ENCODE assay signal across 1 cellular context in genomic region chr21:21203822-21204339, GRCh38.
TF ChIP-seq lines count a peak whose summit lies in the region.

No MANE protein-coding gene starts in this region.

TF ChIP-seq in K562, 482 proteins besides CTCF, POLR2A, EP300 and RAD21 (continued from another document and continues in another):
- TF ChIP-seq HMGXB4 (CRISPR knock-in tag; IDR thresholded peaks at IDR 0.05) (no peak), POLR2AphosphoS5 (IDR thresholded peaks at IDR 0.05; ENCODE audit: control insufficient read depth, insufficient read depth, low read depth, low read length) (no peak), HDAC2 (IDR thresholded peaks at IDR 0.05) (no peak), THRA (IDR thresholded peaks at IDR 0.05) (no peak), TCF7L2 (IDR thresholded peaks at IDR 0.05; ENCODE audit: low read depth, low read length) (no peak), FOXA3 (CRISPR knock-in tag; conservative IDR thresholded peaks at IDR 0.05 in 1 of 2, IDR thresholded peaks at IDR 0.05 in 1 of 2) (no peak), PTTG1 (tag; IDR thresholded peaks at IDR 0.05; ENCODE audit: low read depth) (no peak), RBM25 (IDR thresholded peaks at IDR 0.05; ENCODE audit: low read depth, low read length, severe bottlenecking) (no peak), XRCC3 (IDR thresholded peaks at IDR 0.05) (0 out of 2 replicates have a peak, but pooled peaks have one; percentile 47), NELFE (IDR thresholded peaks at IDR 0.05; ENCODE audit: insufficient read depth, insufficient read length) (no peak), ZNF277 (CRISPR knock-in tag; IDR thresholded peaks at IDR 0.05; ENCODE audit: borderline replicate concordance) (no peak), ZNF121 (CRISPR knock-in tag; conservative IDR thresholded peaks at IDR 0.05) (no peak), YBX1 (IDR thresholded peaks at IDR 0.05) (no peak), TRIM28 (IDR thresholded peaks at IDR 0.05) (0 out of 2 replicates have a peak, but pooled peaks have one; percentile 43), KDM4B (IDR thresholded peaks at IDR 0.05; ENCODE audit: borderline replicate concordance in 2 of 2, low read depth in 1 of 2) (no peak), NBN (IDR thresholded peaks at IDR 0.05; ENCODE audit: low read depth) (no peak), SMAD1 (IDR thresholded peaks at IDR 0.05; ENCODE audit: low read depth, low read length, partially characterized antibody) (no peak), SPI1 (IDR thresholded peaks at IDR 0.05; ENCODE audit: borderline replicate concordance, low read depth, low read length) (no peak), TOE1 (IDR thresholded peaks at IDR 0.05; ENCODE audit: borderline replicate concordance) (no peak), TOE1 (CRISPR knock-in tag; IDR thresholded peaks at IDR 0.05; ENCODE audit: borderline replicate concordance, low read depth) (no peak), TRIM24 (IDR thresholded peaks at IDR 0.05) (peak in 1 of 2 experiments; percentile 30; a peak in 3 of 4 replicates), ATF2 (CRISPR knock-in tag; IDR thresholded peaks at IDR 0.05) (no peak), SIN3B (IDR thresholded peaks at IDR 0.05; ENCODE audit: low read depth) (no peak), SMARCA4 (IDR thresholded peaks at IDR 0.05) (no peak), ZKSCAN8 (CRISPR knock-in tag; IDR thresholded peaks at IDR 0.05) (no peak), CBX5 (IDR thresholded peaks at IDR 0.05; ENCODE audit: borderline replicate concordance, low read depth) (no peak), MAFK (IDR thresholded peaks at IDR 0.05; ENCODE audit: low read length) (0 out of 2 replicates have a peak, but pooled peaks have one; percentile 8), ARHGAP35 (IDR thresholded peaks at IDR 0.05; ENCODE audit: partially characterized antibody) (no peak), ETV1 (tag; conservative IDR thresholded peaks at IDR 0.05; ENCODE audit: low read depth) (no peak), IFI16 (CRISPR knock-in tag; IDR thresholded peaks at IDR 0.05) (no peak), TAF1 (IDR thresholded peaks at IDR 0.05; ENCODE audit: control insufficient read depth, extremely low read depth, insufficient read depth, low read length, severe bottlenecking) (no peak), BHLHE40 (IDR thresholded peaks at IDR 0.05; ENCODE audit: low read length) (no peak), SMARCE1 (IDR thresholded peaks at IDR 0.05) (no peak), XRCC5 (IDR thresholded peaks at IDR 0.05; ENCODE audit: low read depth, low read length) (no peak), ZNF639 (CRISPR knock-in tag; conservative IDR thresholded peaks at IDR 0.05 in 1 of 2, IDR thresholded peaks at IDR 0.05 in 1 of 2) (no peak), UBTF (IDR thresholded peaks at IDR 0.05; ENCODE audit: borderline replicate concordance in 1 of 2, low read depth in 2 of 2, low read length in 2 of 2) (no peak), NR0B1 (IDR thresholded peaks at IDR 0.05; ENCODE audit: partially characterized antibody) (no peak), FOXO4 (CRISPR knock-in tag; IDR thresholded peaks at IDR 0.05) (no peak), NUFIP1 (IDR thresholded peaks at IDR 0.05; ENCODE audit: partially characterized antibody) (no peak)
- TF ChIP-seq, protein P1, sequence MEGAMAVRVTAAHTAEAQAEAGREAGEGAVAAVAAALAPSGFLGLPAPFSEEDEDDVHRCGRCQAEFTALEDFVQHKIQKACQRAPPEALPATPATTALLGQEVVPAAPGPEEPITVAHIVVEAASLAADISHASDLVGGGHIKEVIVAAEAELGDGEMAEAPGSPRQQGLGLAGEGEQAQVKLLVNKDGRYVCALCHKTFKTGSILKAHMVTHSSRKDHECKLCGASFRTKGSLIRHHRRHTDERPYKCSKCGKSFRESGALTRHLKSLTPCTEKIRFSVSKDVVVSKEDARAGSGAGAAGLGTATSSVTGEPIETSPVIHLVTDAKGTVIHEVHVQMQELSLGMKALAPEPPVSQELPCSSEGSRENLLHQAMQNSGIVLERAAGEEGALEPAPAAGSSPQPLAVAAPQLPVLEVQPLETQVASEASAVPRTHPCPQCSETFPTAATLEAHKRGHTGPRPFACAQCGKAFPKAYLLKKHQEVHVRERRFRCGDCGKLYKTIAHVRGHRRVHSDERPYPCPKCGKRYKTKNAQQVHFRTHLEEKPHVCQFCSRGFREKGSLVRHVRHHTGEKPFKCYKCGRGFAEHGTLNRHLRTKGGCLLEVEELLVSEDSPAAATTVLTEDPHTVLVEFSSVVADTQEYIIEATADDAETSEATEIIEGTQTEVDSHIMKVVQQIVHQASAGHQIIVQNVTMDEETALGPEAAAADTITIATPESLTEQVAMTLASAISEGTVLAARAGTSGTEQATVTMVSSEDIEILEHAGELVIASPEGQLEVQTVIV (CRISPR knock-in tag; IDR thresholded peaks at IDR 0.05; ENCODE audit: borderline replicate concordance) = no peak
- TF ChIP-seq, protein P2, sequence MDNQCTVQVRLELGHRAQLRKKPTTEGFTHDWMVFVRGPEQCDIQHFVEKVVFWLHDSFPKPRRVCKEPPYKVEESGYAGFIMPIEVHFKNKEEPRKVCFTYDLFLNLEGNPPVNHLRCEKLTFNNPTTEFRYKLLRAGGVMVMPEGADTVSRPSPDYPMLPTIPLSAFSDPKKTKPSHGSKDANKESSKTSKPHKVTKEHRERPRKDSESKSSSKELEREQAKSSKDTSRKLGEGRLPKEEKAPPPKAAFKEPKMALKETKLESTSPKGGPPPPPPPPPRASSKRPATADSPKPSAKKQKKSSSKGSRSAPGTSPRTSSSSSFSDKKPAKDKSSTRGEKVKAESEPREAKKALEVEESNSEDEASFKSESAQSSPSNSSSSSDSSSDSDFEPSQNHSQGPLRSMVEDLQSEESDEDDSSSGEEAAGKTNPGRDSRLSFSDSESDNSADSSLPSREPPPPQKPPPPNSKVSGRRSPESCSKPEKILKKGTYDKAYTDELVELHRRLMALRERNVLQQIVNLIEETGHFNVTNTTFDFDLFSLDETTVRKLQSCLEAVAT (IDR thresholded peaks at IDR 0.05) = no peak
- TF ChIP-seq, protein P3, sequence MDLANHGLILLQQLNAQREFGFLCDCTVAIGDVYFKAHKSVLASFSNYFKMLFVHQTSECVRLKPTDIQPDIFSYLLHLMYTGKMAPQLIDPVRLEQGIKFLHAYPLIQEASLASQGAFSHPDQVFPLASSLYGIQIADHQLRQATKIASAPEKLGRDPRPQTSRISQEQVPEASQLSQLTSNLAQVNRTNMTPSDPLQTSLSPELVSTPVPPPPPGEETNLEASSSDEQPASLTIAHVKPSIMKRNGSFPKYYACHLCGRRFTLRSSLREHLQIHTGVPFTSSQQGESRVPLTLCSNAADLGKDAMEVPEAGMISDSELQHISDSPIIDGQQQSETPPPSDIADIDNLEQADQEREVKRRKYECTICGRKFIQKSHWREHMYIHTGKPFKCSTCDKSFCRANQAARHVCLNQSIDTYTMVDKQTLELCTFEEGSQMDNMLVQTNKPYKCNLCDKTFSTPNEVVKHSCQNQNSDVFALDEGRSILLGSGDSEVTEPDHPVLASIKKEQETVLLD (IDR thresholded peaks at IDR 0.05) = no peak
- TF ChIP-seq, protein P4, sequence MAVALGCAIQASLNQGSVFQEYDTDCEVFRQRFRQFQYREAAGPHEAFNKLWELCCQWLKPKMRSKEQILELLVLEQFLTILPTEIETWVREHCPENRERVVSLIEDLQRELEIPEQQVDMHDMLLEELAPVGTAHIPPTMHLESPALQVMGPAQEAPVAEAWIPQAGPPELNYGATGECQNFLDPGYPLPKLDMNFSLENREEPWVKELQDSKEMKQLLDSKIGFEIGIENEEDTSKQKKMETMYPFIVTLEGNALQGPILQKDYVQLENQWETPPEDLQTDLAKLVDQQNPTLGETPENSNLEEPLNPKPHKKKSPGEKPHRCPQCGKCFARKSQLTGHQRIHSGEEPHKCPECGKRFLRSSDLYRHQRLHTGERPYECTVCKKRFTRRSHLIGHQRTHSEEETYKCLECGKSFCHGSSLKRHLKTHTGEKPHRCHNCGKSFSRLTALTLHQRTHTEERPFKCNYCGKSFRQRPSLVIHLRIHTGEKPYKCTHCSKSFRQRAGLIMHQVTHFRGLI (CRISPR knock-in tag; IDR thresholded peaks at IDR 0.05) = no peak
